18 cellular contexts compared by ENCODE assay signal in the genomic region with DNA sequence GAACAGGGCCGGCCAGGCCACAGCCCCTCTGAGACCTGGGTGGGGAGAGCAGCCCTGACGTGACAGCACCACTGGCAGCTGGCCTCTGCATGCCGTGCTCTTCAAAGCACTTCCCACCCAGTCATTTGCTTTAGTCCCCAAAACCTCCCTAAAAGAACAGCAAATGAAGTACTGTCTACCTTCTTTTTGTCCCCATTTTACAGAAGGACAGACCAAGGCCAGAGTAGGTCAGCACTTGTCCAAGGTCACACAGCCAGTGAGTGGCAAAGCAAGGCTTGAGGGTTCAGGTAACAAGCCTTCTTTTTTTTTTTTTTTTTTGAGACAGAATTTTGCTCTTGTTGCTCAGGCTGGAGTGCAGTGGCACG. TPM values are rescaled to one million over a fixed set of nuclear protein-coding genes. Genes with fewer than 3 reads are reported as not detected.
DNase-seq lines count a peak whose midpoint lies in the region; ATAC-seq, FAIRE-seq and TF ChIP-seq lines count a peak whose summit lies in the region.
"Had no signal": no experiment of that assay in that cellular context is flagged by ENCODE, and none has a peak within 500 bp of the region (broad histone marks: within the 10 kb centered on the region; RNA-seq: fewer than 3 reads in every experiment).

No MANE protein-coding gene starts in this region.

- intact Hi-C loops in K562 (cut with micrococcal nuclease), result no loop called here

- peak; percentile 20 for DNase-seq in D341Med (ENCODE audit: low spot score)
- DNase-seq in K562 (ENCODE audit: extremely low read depth in 1 of 4, low spot score in 3 of 4), result no peak
- peak; percentile 62 for DNase-seq in osteoblast (ENCODE audit: insufficient read length, low spot score, missing footprints)
- DNase-seq in NCI-H2171 treated with DMSO at 0.1 percent for 48 hours (lab: John Stamatoyannopoulos, UW), result no peak
- no peak for DNase-seq in NCI-H1694 (lab: John Stamatoyannopoulos, UW)
- DNase-seq: ACHN; AML-193; CD4-positive, alpha-beta memory T cell; DMS79 treated with DMSO at 0.1 percent for 48 hours; GF-D8; H9; KBM-7 had no signal

- BruUV-seq in K562 (replicated peaks; lab: Mats Ljungman, UMichigan), result no TSS peak

- H3K9me3 ChIP-seq in BLaER1, result no peaks in the 10 kb centered on the region
- H3K9me3 ChIP-seq in K562 (replicated peaks; ENCODE audit: control insufficient read depth, insufficient read depth, low read depth, low read length), result no peaks in the 10 kb centered on the region
- H3K9me3 ChIP-seq in osteoblast (ENCODE audit: low read depth, low read length), result no peaks in the 10 kb centered on the region

- H3K79me2 ChIP-seq in K562 (ENCODE audit: control insufficient read depth, insufficient read depth, low read length) (no peaks in the 10 kb centered on the region), osteoblast (ENCODE audit: insufficient read depth, low read length) (no peaks in the 10 kb centered on the region)

- peak overlapping the region; percentile 51 for H3K4me2 ChIP-seq in BLaER1
- H3K4me2 ChIP-seq in K562 (ENCODE audit: insufficient read depth, low read length), result no peak overlapping the region
- H3K4me2 ChIP-seq in osteoblast (ENCODE audit: insufficient read depth, low read length), result no peak overlapping the region

- POLR2A ChIA-PET in K562 (lab: Yijun Ruan, JAX), result interaction anchor here (0.5 kb wide), 1 partner anchor 51 kb away, joined by 3 read pairs; no protein-coding TSS in a partner anchor

- no peak overlapping the region for H3K4me3 ChIP-seq in BLaER1
- no peak overlapping the region for H3K4me3 ChIP-seq in K562
- H3K4me3 ChIP-seq in osteoblast (ENCODE audit: insufficient read depth, low read length), result no peak overlapping the region

- H3K4me1 ChIP-seq in BLaER1 (peaks cover 16% of the 10 kb centered on the region), K562 (replicated peaks in 1 of 2; ENCODE audit: control insufficient read depth in 2 of 2, insufficient read depth in 2 of 2, low read length in 2 of 2) (peaks cover 0 to 50% of the 10 kb centered on the region in 2 experiments; a peak in 3 of 5 replicates), osteoblast (ENCODE audit: insufficient read depth, low read length) (no peaks in the 10 kb centered on the region)

- no peak for TF ChIP-seq POLR2A in K562 (conservative IDR thresholded peaks at IDR 0.05)

- 41% methylated on average over 4 of the region's 4 CpGs for WGBS in K562 (ENCODE audit: insufficient coverage, low coverage, missing lambda C conversion rate)

- H4K20me1 ChIP-seq in BLaER1 (no peaks in the 10 kb centered on the region), K562 (replicated peaks; ENCODE audit: control insufficient read depth, insufficient read depth, low read length) (no peaks in the 10 kb centered on the region; the same call in 1 of the 2 replicates), osteoblast (ENCODE audit: insufficient read depth, low read length) (no peaks in the 10 kb centered on the region)

- in situ Hi-C loops in K562 (cut with MboI), result loop anchor here (5.0 kb wide), 1 partner anchor 400 kb away; a partner anchor contains a TSS

- TF ChIP-seq CTCF in K562 (IDR thresholded peaks at IDR 0.05 in 2 of 3, conservative IDR thresholded peaks at IDR 0.05 in 1 of 3; ENCODE audit: insufficient read depth in 2 of 3, low read depth in 1 of 3, low read length in 3 of 3) (no peak), osteoblast (IDR thresholded peaks at IDR 0.05; ENCODE audit: extremely low read depth, low read depth, low read length) (no peak)

- no peaks in the 10 kb centered on the region for H3K9me1 ChIP-seq in K562 (ENCODE audit: control insufficient read depth, insufficient read depth, low read length)

- H3K27ac ChIP-seq in BLaER1, result no peak overlapping the region
- no peak overlapping the region for H3K27ac ChIP-seq in K562 (ENCODE audit: extremely low read depth, low read depth, low read length)
- no peak overlapping the region for H3K27ac ChIP-seq in osteoblast (ENCODE audit: low read depth, low read length)

- H2AFZ ChIP-seq in K562 (ENCODE audit: low read depth, low read length) (no peak overlapping the region), osteoblast (ENCODE audit: low read length) (no peak overlapping the region)

- no peak for ATAC-seq in K562
- ATAC-seq in GM19455 (IDR thresholded peaks at IDR 0.05; ENCODE audit: unreplicated experiment), result no peak

- H3K36me3 ChIP-seq in BLaER1, result no peaks in the 10 kb centered on the region
- H3K36me3 ChIP-seq in K562 (ENCODE audit: control insufficient read depth, insufficient read depth, low read length), result no peaks in the 10 kb centered on the region
- no peaks in the 10 kb centered on the region for H3K36me3 ChIP-seq in osteoblast (ENCODE audit: insufficient read depth, low read length)

- FAIRE-seq in K562 (lab: Jason Lieb, UNC), result no peak
- FAIRE-seq: A204.1, H1 had no signal

- no peak for TF ChIP-seq EP300 in K562 (IDR thresholded peaks at IDR 0.05; ENCODE audit: low read length)

- H3K27me3 ChIP-seq in BLaER1, result no peaks in the 10 kb centered on the region
- H3K27me3 ChIP-seq in K562 (ENCODE audit: control insufficient read depth in 2 of 2, insufficient read depth in 2 of 2, low read length in 2 of 2), result no peaks in the 10 kb centered on the region
- no peaks in the 10 kb centered on the region for H3K27me3 ChIP-seq in osteoblast (ENCODE audit: insufficient read depth, low read length)

- H3K9ac ChIP-seq in BLaER1 (no peak overlapping the region), K562 (ENCODE audit: insufficient read depth in 1 of 2, low read depth in 2 of 2, low read length in 2 of 2) (peak overlapping the region in 1 of 2 experiments; percentile 39; a peak in 2 of 4 replicates)

- no peak for TF ChIP-seq RAD21 in K562 (CRISPR knock-in tag; conservative IDR thresholded peaks at IDR 0.05 in 1 of 2, IDR thresholded peaks at IDR 0.05 in 1 of 2)

- CTCF ChIA-PET in K562 (lab: Yijun Ruan, JAX; ENCODE audit: low intra/inter-chr PET ratio), result interaction anchor here (3.6 to 4.9 kb wide), 2 partner anchors 14 to 450 kb away, joined by 20 to 50 read pairs; no protein-coding TSS in a partner anchor

RNA-seq across cellular contexts. Expression of a gene that starts 15.1 kb away (rescaled TPM):
- 21.6 and 54.5 TPM in 2 replicates for total RNA-seq in K562 (2011; cell fraction: chromatin; rRNA removed; ENCODE audit: low replicate concordance)
- 72.7 and 74.7 TPM in 2 replicates for total RNA-seq in K562 (2011; cell fraction: nucleolus; rRNA removed)
- total RNA-seq in K562 (2011; cell fraction: nucleoplasm; rRNA removed), result 70.9 and 89.2 TPM in 2 replicates
- total RNA-seq in K562 (2014; rRNA removed) (265 and 341 TPM in 2 replicates), K562 (2014; rRNA removed; fragmentation: Illumina TruSeq; extraction: Trizol) (174 and 206 TPM in 2 replicates), K562 (2015; rRNA removed; fragmentation: Illumina TruSeq; extraction: Trizol) (332 and 336 TPM in 2 replicates), K562 (2021) (378 and 393 TPM in 2 replicates), osteoblast (91.9 and 95.2 TPM in 2 replicates)
- polyA plus RNA-seq in K562 (2011; rRNA removed) (507 and 542 TPM in 2 replicates), K562 (2014; fragmentation: Illumina TruSeq; extraction: Trizol) (604 and 714 TPM in 2 replicates), K562 (2014; fragmentation: Nextera tagmentation; extraction: Ambion mirVana) (1,000 to 10,000 TPM in 1 of 2 experiments, 100 to 1,000 TPM in 1; 733 to 1,123 TPM), K562 (2014; rRNA removed) (568 and 645 TPM in 2 replicates)
- 869 and 1,641 TPM in 2 replicates for polyA plus RNA-seq in K562 (2011; cell fraction: cytosol; rRNA removed)
- polyA plus RNA-seq in K562 (2011; cell fraction: nucleus; rRNA removed), result 256 and 267 TPM in 2 replicates
- 454 and 820 TPM in 2 replicates for polyA plus RNA-seq in K562 (2012)
- 83.2 and 101 TPM in 2 replicates for polyA minus RNA-seq in K562 (2011; rRNA and poly(A)+ RNA removed)
- polyA minus RNA-seq in K562 (2011; cell fraction: cytosol; rRNA and poly(A)+ RNA removed), result 93.9 and 97.2 TPM in 2 replicates
- polyA minus RNA-seq in K562 (2011; cell fraction: nucleus; rRNA and poly(A)+ RNA removed), result 35.3 and 68.5 TPM in 2 replicates

RNA-seq across cellular contexts. Expression of a gene that starts 32.8 kb away (rescaled TPM):
- total RNA-seq in K562 (2011; cell fraction: chromatin; rRNA removed; ENCODE audit: low replicate concordance), result 0.19 and 2.1 TPM in 2 replicates
- 0.79 and 1.3 TPM in 2 replicates for total RNA-seq in K562 (2011; cell fraction: nucleolus; rRNA removed)
- total RNA-seq in K562 (2011; cell fraction: nucleoplasm; rRNA removed), result 0.73 and 0.84 TPM in 2 replicates
- total RNA-seq in K562 (2014; rRNA removed) (0.09 TPM in 1 of 2 replicates, not detected in the other), K562 (2014; rRNA removed; fragmentation: Illumina TruSeq; extraction: Trizol) (not detected in 2 replicates), K562 (2015; rRNA removed; fragmentation: Illumina TruSeq; extraction: Trizol) (0.15 TPM in 1 of 2 replicates, not detected in the other), K562 (2021) (0.16 TPM in 1 of 2 replicates, not detected in the other), osteoblast (0.88 and 1.1 TPM in 2 replicates)
- polyA plus RNA-seq in K562 (2011; rRNA removed) (0.07 and 0.09 TPM in 2 replicates), K562 (2014; fragmentation: Illumina TruSeq; extraction: Trizol) (not detected in 2 replicates), K562 (2014; fragmentation: Nextera tagmentation; extraction: Ambion mirVana) (under 1 TPM; 0.06 to 0.17 TPM), K562 (2014; rRNA removed) (0.09 and 0.15 TPM in 2 replicates)
- polyA plus RNA-seq in K562 (2011; cell fraction: cytosol; rRNA removed), result 0.15 TPM in 1 of 2 replicates, not detected in the other
- polyA plus RNA-seq in K562 (2011; cell fraction: nucleus; rRNA removed), result 0.86 and 1.5 TPM in 2 replicates
- polyA plus RNA-seq in K562 (2012), result 0.34 and 3.9 TPM in 2 replicates
- 0.11 TPM in 1 of 2 replicates, not detected in the other for polyA minus RNA-seq in K562 (2011; rRNA and poly(A)+ RNA removed)
- not detected in 2 replicates for polyA minus RNA-seq in K562 (2011; cell fraction: cytosol; rRNA and poly(A)+ RNA removed)
- 0.54 and 0.67 TPM in 2 replicates for polyA minus RNA-seq in K562 (2011; cell fraction: nucleus; rRNA and poly(A)+ RNA removed)
- polyA plus RNA-seq: BJ; CD4-positive, alpha-beta memory T cell had no signal

RNA-seq across cellular contexts. Expression of a gene that starts 47.5 kb away (rescaled TPM):
- total RNA-seq in K562 (2011; cell fraction: chromatin; rRNA removed; ENCODE audit: low replicate concordance), result 62.5 and 206 TPM in 2 replicates
- total RNA-seq in K562 (2011; cell fraction: nucleolus; rRNA removed), result 132 and 134 TPM in 2 replicates
- total RNA-seq in K562 (2011; cell fraction: nucleoplasm; rRNA removed), result 72.1 and 81.0 TPM in 2 replicates
- total RNA-seq in K562 (2014; rRNA removed) (60.7 and 94.5 TPM in 2 replicates), K562 (2014; rRNA removed; fragmentation: Illumina TruSeq; extraction: Trizol) (11.4 and 18.2 TPM in 2 replicates), K562 (2015; rRNA removed; fragmentation: Illumina TruSeq; extraction: Trizol) (28.8 and 33.3 TPM in 2 replicates), K562 (2021) (148 and 155 TPM in 2 replicates), osteoblast (93.7 and 130 TPM in 2 replicates)
- polyA plus RNA-seq in K562 (2011; rRNA removed) (10.3 and 11.4 TPM in 2 replicates), K562 (2014; fragmentation: Illumina TruSeq; extraction: Trizol) (32.8 and 55.3 TPM in 2 replicates), K562 (2014; fragmentation: Nextera tagmentation; extraction: Ambion mirVana) (1 to 10 TPM in 1 of 2 experiments, under 1 TPM in 1; 0.90 to 1.1 TPM), K562 (2014; rRNA removed) (29.0 and 34.7 TPM in 2 replicates)
- polyA plus RNA-seq in K562 (2011; cell fraction: cytosol; rRNA removed), result 11.4 and 26.8 TPM in 2 replicates
- 58.5 and 126 TPM in 2 replicates for polyA plus RNA-seq in K562 (2011; cell fraction: nucleus; rRNA removed)
- 66.6 and 106 TPM in 2 replicates for polyA plus RNA-seq in K562 (2012)
- polyA minus RNA-seq in K562 (2011; rRNA and poly(A)+ RNA removed), result 15.1 and 41.9 TPM in 2 replicates
- polyA minus RNA-seq in K562 (2011; cell fraction: cytosol; rRNA and poly(A)+ RNA removed), result 127 and 146 TPM in 2 replicates
- 53.1 and 53.6 TPM in 2 replicates for polyA minus RNA-seq in K562 (2011; cell fraction: nucleus; rRNA and poly(A)+ RNA removed)
- polyA plus RNA-seq: CD14-positive monocyte; CD4-positive, alpha-beta memory T cell had no signal

RNA-seq across cellular contexts. Expression of a gene that starts 60.0 kb away (rescaled TPM):
- not detected in 2 replicates for total RNA-seq in K562 (2011; cell fraction: chromatin; rRNA removed; ENCODE audit: low replicate concordance)
- total RNA-seq in K562 (2011; cell fraction: nucleolus; rRNA removed), result not detected in 2 replicates
- not detected in 2 replicates for total RNA-seq in K562 (2011; cell fraction: nucleoplasm; rRNA removed)
- total RNA-seq in K562 (2014; rRNA removed), result not detected in 2 replicates
- total RNA-seq in K562 (2014; rRNA removed; fragmentation: Illumina TruSeq; extraction: Trizol), result not detected in 2 replicates
- not detected in 2 replicates for total RNA-seq in K562 (2015; rRNA removed; fragmentation: Illumina TruSeq; extraction: Trizol)
- total RNA-seq in K562 (2021), result 0.04 and 0.20 TPM in 2 replicates
- not detected in 2 replicates for polyA plus RNA-seq in K562 (2011; rRNA removed)
- not detected in 2 replicates for polyA plus RNA-seq in K562 (2011; cell fraction: cytosol; rRNA removed)
- 0.08 and 0.09 TPM in 2 replicates for polyA plus RNA-seq in K562 (2011; cell fraction: nucleus; rRNA removed)
- polyA plus RNA-seq in K562 (2012), result 0.10 TPM in 1 of 2 replicates, not detected in the other
- not detected in 2 replicates for polyA plus RNA-seq in K562 (2014; fragmentation: Illumina TruSeq; extraction: Trizol)
- not detected for polyA plus RNA-seq in K562 (2014; fragmentation: Nextera tagmentation; extraction: Ambion mirVana)
- not detected in 2 replicates for polyA plus RNA-seq in K562 (2014; rRNA removed)
- polyA minus RNA-seq in K562 (2011; rRNA and poly(A)+ RNA removed), result not detected in 2 replicates
- polyA minus RNA-seq in K562 (2011; cell fraction: cytosol; rRNA and poly(A)+ RNA removed), result not detected in 2 replicates
- not detected in 2 replicates for polyA minus RNA-seq in K562 (2011; cell fraction: nucleus; rRNA and poly(A)+ RNA removed)
- under 0.01 TPM in 2 replicates for total RNA-seq in osteoblast

Comparison
In these comparisons a context has a peak if more than half of its experiments do, and no peak if none do; other contexts are left out.
1. DNase-seq: peak in D341Med (single experiment) and osteoblast (single experiment); none in K562 (0 of 4), NCI-H2171 treated with DMSO at 0.1 percent for 48 hours (single experiment) and NCI-H1694 (single experiment).